Comparison of ENCODE assay signal across 1 cellular context in the genomic region with DNA sequence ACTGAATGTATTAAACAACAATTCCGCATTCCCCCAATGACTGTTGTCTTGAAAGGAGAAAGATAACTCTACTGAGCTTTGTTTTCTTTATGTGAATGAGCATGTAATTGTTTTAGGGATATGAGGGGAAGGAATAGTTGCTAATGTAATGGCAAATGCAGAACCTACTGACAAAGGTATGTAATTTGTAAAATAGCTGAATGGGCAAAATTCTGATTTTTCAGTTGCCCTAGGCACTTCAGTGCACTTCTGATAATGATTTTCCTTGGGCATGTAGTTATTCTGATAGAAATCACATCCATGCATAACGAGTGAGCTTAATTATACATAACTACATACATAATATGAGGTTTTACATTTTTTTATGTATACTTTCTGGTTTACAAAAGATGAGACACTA.
TF ChIP-seq lines count a peak whose summit lies in the region.

No MANE protein-coding gene starts in this region.

TF ChIP-seq in HepG2, 621 proteins besides CTCF, POLR2A, EP300 and RAD21:
- TF ChIP-seq MAFF (IDR thresholded peaks at IDR 0.05; ENCODE audit: low read depth, low read length) (peak; percentile 88), ZSCAN12 (CRISPR knock-in tag; IDR thresholded peaks at IDR 0.05) (no peak), ZNF446 (CRISPR knock-in tag; IDR thresholded peaks at IDR 0.05) (no peak), ZFP41 (CRISPR knock-in tag; IDR thresholded peaks at IDR 0.05; ENCODE audit: borderline replicate concordance) (no peak), SIN3B (IDR thresholded peaks at IDR 0.05; ENCODE audit: low read length) (no peak), MAFK (conservative IDR thresholded peaks at IDR 0.05 in 1 of 2, IDR thresholded peaks at IDR 0.05 in 1 of 2; ENCODE audit: low read length in 2 of 2) (peak; percentile 86 to 91), ZNF784 (CRISPR knock-in tag; IDR thresholded peaks at IDR 0.05; ENCODE audit: borderline replicate concordance) (no peak)
- TF ChIP-seq, protein P1, sequence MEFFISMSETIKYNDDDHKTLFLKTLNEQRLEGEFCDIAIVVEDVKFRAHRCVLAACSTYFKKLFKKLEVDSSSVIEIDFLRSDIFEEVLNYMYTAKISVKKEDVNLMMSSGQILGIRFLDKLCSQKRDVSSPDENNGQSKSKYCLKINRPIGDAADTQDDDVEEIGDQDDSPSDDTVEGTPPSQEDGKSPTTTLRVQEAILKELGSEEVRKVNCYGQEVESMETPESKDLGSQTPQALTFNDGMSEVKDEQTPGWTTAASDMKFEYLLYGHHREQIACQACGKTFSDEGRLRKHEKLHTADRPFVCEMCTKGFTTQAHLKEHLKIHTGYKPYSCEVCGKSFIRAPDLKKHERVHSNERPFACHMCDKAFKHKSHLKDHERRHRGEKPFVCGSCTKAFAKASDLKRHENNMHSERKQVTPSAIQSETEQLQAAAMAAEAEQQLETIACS (CRISPR knock-in tag; IDR thresholded peaks at IDR 0.05): no peak
TF ChIP-seq in HepG2: peak in this region for 2.
